In genomic region chr12:27163048-27163715, GRCh38 we compare ENCODE assay signal across 1 cellular context.
TF ChIP-seq lines count a peak whose summit lies in the region.

No MANE protein-coding gene starts in this region.

TF ChIP-seq in GM12878, 131 proteins besides CTCF, POLR2A, EP300 and RAD21 (continued from another document):
- TF ChIP-seq REST (IDR thresholded peaks at IDR 0.05; ENCODE audit: low read depth, low read length) = no peak
- no peak for TF ChIP-seq NBN (IDR thresholded peaks at IDR 0.05)
- no peak for TF ChIP-seq WRNIP1 (IDR thresholded peaks at IDR 0.05; ENCODE audit: borderline replicate concordance, low read depth, low read length)
- no peak for TF ChIP-seq HDAC2 (IDR thresholded peaks at IDR 0.05)
- TF ChIP-seq HCFC1 (IDR thresholded peaks at IDR 0.05; ENCODE audit: low read length) = no peak
- TF ChIP-seq PAX5 (IDR thresholded peaks at IDR 0.05; ENCODE audit: borderline replicate concordance, low read depth, low read length) = 0 out of 2 replicates have a peak, but pooled peaks have one; percentile 34
- no peak for TF ChIP-seq LARP7 (IDR thresholded peaks at IDR 0.05)
- no peak for TF ChIP-seq MTA2 (IDR thresholded peaks at IDR 0.05; ENCODE audit: low read depth)
- TF ChIP-seq MYB (IDR thresholded peaks at IDR 0.05; ENCODE audit: borderline replicate concordance, low read depth, low read length) = no peak
- TF ChIP-seq RUNX3 (IDR thresholded peaks at IDR 0.05; ENCODE audit: low read length) = peak; percentile 24; the same call in 1 of the 2 replicates
- peak; percentile 46 for TF ChIP-seq PKNOX1 (IDR thresholded peaks at IDR 0.05)
